In genomic region chr6:36068603-36069002, GRCh38 we compare ENCODE assay signal across 22 cellular contexts. TPM values are rescaled to one million over a fixed set of nuclear protein-coding genes. Genes with fewer than 3 reads are reported as not detected.
DNase-seq lines count a peak whose midpoint lies in the region; ATAC-seq and TF ChIP-seq lines count a peak whose summit lies in the region.
"Had no signal": no experiment of that assay in that cellular context is flagged by ENCODE, and none has a peak within 500 bp of the region (broad histone marks: within the 10 kb centered on the region; RNA-seq: fewer than 3 reads in every experiment).

No MANE protein-coding gene starts in this region.

- TF ChIP-seq EP300 in Ishikawa (IDR thresholded peaks at IDR 0.05; ENCODE audit: borderline replicate concordance) = no peak

- 95% methylated on average over 3 of the region's 3 CpGs for WGBS in hepatocyte (ENCODE audit: low lambda C conversion rate, missing lambda C conversion rate)

- H3K27me3 ChIP-seq in hepatocyte = no peaks in the 10 kb centered on the region

- no peak overlapping the region for H3K27ac ChIP-seq in hepatocyte
- no peak overlapping the region for H3K27ac ChIP-seq in coronary artery
- H3K27ac ChIP-seq: RWPE1 had no signal

- H3K4me2 ChIP-seq in hepatocyte = peak overlapping the region; percentile 8

- H3K4me3 ChIP-seq in hepatocyte (no peak overlapping the region), coronary artery (no peak overlapping the region)

- H3K4me1 ChIP-seq in hepatocyte (ENCODE audit: insufficient read depth) = peaks cover 52% of the 10 kb centered on the region

- no peak for ATAC-seq in activated T-cell treated with anti-CD3 and anti-CD28 coated beads, Interleukin-2, amount 50 U/mL, for 72 hours (replicated peaks in 1 of 2)
- ATAC-seq in stimulated activated effector memory CD8-positive, alpha-beta T cell treated with anti-CD3 and anti-CD28 coated beads, Interleukin-12 subunit alpha, Interleukin-12 subunit beta, amount 100 ng/mL, for 72 hours = no peak
- no peak for ATAC-seq in GM21529 (IDR thresholded peaks at IDR 0.05; ENCODE audit: unreplicated experiment)

- peaks cover 22% of the 10 kb centered on the region for H4K20me1 ChIP-seq in hepatocyte (ENCODE audit: insufficient read depth, poor library complexity, severe bottlenecking)

- H3K79me2 ChIP-seq in hepatocyte = peaks cover 93% of the 10 kb centered on the region

- TF ChIP-seq RAD21 in Ishikawa (IDR thresholded peaks at IDR 0.05; ENCODE audit: low read depth) = no peak

- peak overlapping the region; percentile 30 for H3K27ac Mint-ChIP-seq in activated T-cell treated with anti-CD3 and anti-CD28 coated beads, Interleukin-2, amount 50 U/mL, for 24 hours
- H3K27ac Mint-ChIP-seq in activated T-cell treated with anti-CD3 and anti-CD28 coated beads, Interleukin-2, amount 50 U/mL, for 72 hours = no peak overlapping the region
- peak overlapping the region; percentile 6 for H3K27ac Mint-ChIP-seq in stimulated activated effector memory CD8-positive, alpha-beta T cell treated with anti-CD3 and anti-CD28 coated beads, Interleukin-12 subunit alpha, Interleukin-12 subunit beta, amount 100 ng/mL, for 72 hours
- H3K27ac Mint-ChIP-seq: H9 had no signal

- H3K27me3 Mint-ChIP-seq in activated T-cell treated with anti-CD3 and anti-CD28 coated beads, Interleukin-2, amount 50 U/mL, for 24 hours = no peaks in the 10 kb centered on the region
- H3K27me3 Mint-ChIP-seq in activated T-cell treated with anti-CD3 and anti-CD28 coated beads, Interleukin-2, amount 50 U/mL, for 72 hours (ENCODE audit: low read depth) = no peaks in the 10 kb centered on the region

- DNase-seq in activated T-cell treated with anti-CD3 and anti-CD28 coated beads, Interleukin-2, amount 50 U/mL, for 24 hours = no peak
- DNase-seq in activated T-cell treated with anti-CD3 and anti-CD28 coated beads, Interleukin-2, amount 50 U/mL, for 72 hours = no peak
- DNase-seq in hepatocyte (ENCODE audit: low spot score) (no peak), coronary artery (ENCODE audit: low spot score) (no peak), HCEC 1CT (no peak)
- DNase-seq in stimulated activated effector memory CD8-positive, alpha-beta T cell treated with anti-CD3 and anti-CD28 coated beads, Interleukin-12 subunit alpha, Interleukin-12 subunit beta, amount 100 ng/mL, for 72 hours (ENCODE audit: low spot score in 2 of 2) = no peak
- DNase-seq: 8988T, AML-193, C1 segment of cervical spinal cord, COR-L47, DMS79, H9, IMR-90, NCI-H1105, NCI-H2029 treated with DMSO at 0.1 percent for 48 hours, NCI-H226, NCI-H510A treated with DMSO at 0.1 percent for 48 hours, NCI-H748 treated with DMSO at 0.1 percent for 48 hours had no signal

- no peaks in the 10 kb centered on the region for H3K36me3 ChIP-seq in hepatocyte (replicated peaks; ENCODE audit: insufficient read depth, low read depth)

- no peak overlapping the region for H3K4me3 Mint-ChIP-seq in activated T-cell treated with anti-CD3 and anti-CD28 coated beads, Interleukin-2, amount 50 U/mL, for 24 hours
- H3K4me3 Mint-ChIP-seq in activated T-cell treated with anti-CD3 and anti-CD28 coated beads, Interleukin-2, amount 50 U/mL, for 72 hours = no peak overlapping the region
- H3K4me3 Mint-ChIP-seq in stimulated activated effector memory CD8-positive, alpha-beta T cell treated with anti-CD3 and anti-CD28 coated beads, Interleukin-12 subunit alpha, Interleukin-12 subunit beta, amount 100 ng/mL, for 72 hours = no peak overlapping the region
- H3K4me3 Mint-ChIP-seq: H9 had no signal

- H3K36me3 Mint-ChIP-seq in activated T-cell treated with anti-CD3 and anti-CD28 coated beads, Interleukin-2, amount 50 U/mL, for 24 hours (ENCODE audit: low read depth) = peaks cover 27% of the 10 kb centered on the region
- H3K36me3 Mint-ChIP-seq in activated T-cell treated with anti-CD3 and anti-CD28 coated beads, Interleukin-2, amount 50 U/mL, for 72 hours (ENCODE audit: insufficient read depth in 2 of 2) = peaks cover 2 to 3% of the 10 kb centered on the region in 2 donors
- H3K36me3 Mint-ChIP-seq in stimulated activated effector memory CD8-positive, alpha-beta T cell treated with anti-CD3 and anti-CD28 coated beads, Interleukin-12 subunit alpha, Interleukin-12 subunit beta, amount 100 ng/mL, for 72 hours = peaks cover 13% of the 10 kb centered on the region

- H3K9me3 ChIP-seq in hepatocyte (ENCODE audit: low read depth) = no peaks in the 10 kb centered on the region

- TF ChIP-seq CTCF in hepatocyte (IDR thresholded peaks at IDR 0.05; ENCODE audit: poor library complexity) (no peak), coronary artery (IDR thresholded peaks at IDR 0.05) (no peak)

- H3K4me1 Mint-ChIP-seq in activated T-cell treated with anti-CD3 and anti-CD28 coated beads, Interleukin-2, amount 50 U/mL, for 24 hours (ENCODE audit: low read depth) = peaks cover 68% of the 10 kb centered on the region
- H3K4me1 Mint-ChIP-seq in activated T-cell treated with anti-CD3 and anti-CD28 coated beads, Interleukin-2, amount 50 U/mL, for 72 hours (ENCODE audit: low read depth) = peaks cover 42% of the 10 kb centered on the region
- H3K4me1 Mint-ChIP-seq in stimulated activated effector memory CD8-positive, alpha-beta T cell treated with anti-CD3 and anti-CD28 coated beads, Interleukin-12 subunit alpha, Interleukin-12 subunit beta, amount 100 ng/mL, for 72 hours = peaks cover 58% of the 10 kb centered on the region

- no peaks in the 10 kb centered on the region for H3K9me2 ChIP-seq in hepatocyte (replicated peaks; ENCODE audit: insufficient read depth)

- H2AFZ ChIP-seq in hepatocyte = no peak overlapping the region

- H3K9me3 Mint-ChIP-seq in activated T-cell treated with anti-CD3 and anti-CD28 coated beads, Interleukin-2, amount 50 U/mL, for 24 hours = no peaks in the 10 kb centered on the region
- no peaks in the 10 kb centered on the region for H3K9me3 Mint-ChIP-seq in activated T-cell treated with anti-CD3 and anti-CD28 coated beads, Interleukin-2, amount 50 U/mL, for 72 hours
- no peaks in the 10 kb centered on the region for H3K9me3 Mint-ChIP-seq in stimulated activated effector memory CD8-positive, alpha-beta T cell treated with anti-CD3 and anti-CD28 coated beads, Interleukin-12 subunit alpha, Interleukin-12 subunit beta, amount 100 ng/mL, for 72 hours
- H3K9me3 Mint-ChIP-seq: H9 had no signal

TF ChIP-seq in Ishikawa, 13 proteins besides CTCF, POLR2A, EP300 and RAD21:
- TF ChIP-seq TAF1 (IDR thresholded peaks at IDR 0.05; ENCODE audit: low read depth) (no peak), CREB1 (IDR thresholded peaks at IDR 0.05; ENCODE audit: low read depth) (no peak), USF1 (IDR thresholded peaks at IDR 0.05) (no peak), CEBPB (IDR thresholded peaks at IDR 0.05) (no peak)
- TF ChIP-seq, protein P1, sequence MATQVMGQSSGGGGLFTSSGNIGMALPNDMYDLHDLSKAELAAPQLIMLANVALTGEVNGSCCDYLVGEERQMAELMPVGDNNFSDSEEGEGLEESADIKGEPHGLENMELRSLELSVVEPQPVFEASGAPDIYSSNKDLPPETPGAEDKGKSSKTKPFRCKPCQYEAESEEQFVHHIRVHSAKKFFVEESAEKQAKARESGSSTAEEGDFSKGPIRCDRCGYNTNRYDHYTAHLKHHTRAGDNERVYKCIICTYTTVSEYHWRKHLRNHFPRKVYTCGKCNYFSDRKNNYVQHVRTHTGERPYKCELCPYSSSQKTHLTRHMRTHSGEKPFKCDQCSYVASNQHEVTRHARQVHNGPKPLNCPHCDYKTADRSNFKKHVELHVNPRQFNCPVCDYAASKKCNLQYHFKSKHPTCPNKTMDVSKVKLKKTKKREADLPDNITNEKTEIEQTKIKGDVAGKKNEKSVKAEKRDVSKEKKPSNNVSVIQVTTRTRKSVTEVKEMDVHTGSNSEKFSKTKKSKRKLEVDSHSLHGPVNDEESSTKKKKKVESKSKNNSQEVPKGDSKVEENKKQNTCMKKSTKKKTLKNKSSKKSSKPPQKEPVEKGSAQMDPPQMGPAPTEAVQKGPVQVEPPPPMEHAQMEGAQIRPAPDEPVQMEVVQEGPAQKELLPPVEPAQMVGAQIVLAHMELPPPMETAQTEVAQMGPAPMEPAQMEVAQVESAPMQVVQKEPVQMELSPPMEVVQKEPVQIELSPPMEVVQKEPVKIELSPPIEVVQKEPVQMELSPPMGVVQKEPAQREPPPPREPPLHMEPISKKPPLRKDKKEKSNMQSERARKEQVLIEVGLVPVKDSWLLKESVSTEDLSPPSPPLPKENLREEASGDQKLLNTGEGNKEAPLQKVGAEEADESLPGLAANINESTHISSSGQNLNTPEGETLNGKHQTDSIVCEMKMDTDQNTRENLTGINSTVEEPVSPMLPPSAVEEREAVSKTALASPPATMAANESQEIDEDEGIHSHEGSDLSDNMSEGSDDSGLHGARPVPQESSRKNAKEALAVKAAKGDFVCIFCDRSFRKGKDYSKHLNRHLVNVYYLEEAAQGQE (IDR thresholded peaks at IDR 0.05; ENCODE audit: low read depth) = peak; percentile 54

RNA-seq across cellular contexts. Expression of gene MAPK14, which starts 41.0 kb away (rescaled TPM):
- total RNA-seq in activated T-cell treated with anti-CD3 and anti-CD28 coated beads, Interleukin-2, amount 50 U/mL, for 72 hours = 10 to 100 TPM; 53.0 to 63.4 TPM
- 86.5 and 101 TPM in 2 replicates for total RNA-seq in hepatocyte
- polyA plus RNA-seq in hepatocyte = 41.2 and 46.8 TPM in 2 replicates

RNA-seq across cellular contexts. Expression of gene SLC26A8, which starts 44.2 kb away (rescaled TPM):
- total RNA-seq in activated T-cell treated with anti-CD3 and anti-CD28 coated beads, Interleukin-2, amount 50 U/mL, for 72 hours = under 1 TPM in 1 of 2 donors, not detected in 1; 0.44 TPM
- total RNA-seq in hepatocyte = 0.48 TPM in 1 of 2 replicates, not detected in the other
- polyA plus RNA-seq in hepatocyte = 0.18 TPM in 1 of 2 replicates, not detected in the other
- total RNA-seq: IMR-90 had no signal
- polyA plus RNA-seq: AG04450 had no signal
